16 cellular contexts compared by ENCODE assay signal in the genomic region with DNA sequence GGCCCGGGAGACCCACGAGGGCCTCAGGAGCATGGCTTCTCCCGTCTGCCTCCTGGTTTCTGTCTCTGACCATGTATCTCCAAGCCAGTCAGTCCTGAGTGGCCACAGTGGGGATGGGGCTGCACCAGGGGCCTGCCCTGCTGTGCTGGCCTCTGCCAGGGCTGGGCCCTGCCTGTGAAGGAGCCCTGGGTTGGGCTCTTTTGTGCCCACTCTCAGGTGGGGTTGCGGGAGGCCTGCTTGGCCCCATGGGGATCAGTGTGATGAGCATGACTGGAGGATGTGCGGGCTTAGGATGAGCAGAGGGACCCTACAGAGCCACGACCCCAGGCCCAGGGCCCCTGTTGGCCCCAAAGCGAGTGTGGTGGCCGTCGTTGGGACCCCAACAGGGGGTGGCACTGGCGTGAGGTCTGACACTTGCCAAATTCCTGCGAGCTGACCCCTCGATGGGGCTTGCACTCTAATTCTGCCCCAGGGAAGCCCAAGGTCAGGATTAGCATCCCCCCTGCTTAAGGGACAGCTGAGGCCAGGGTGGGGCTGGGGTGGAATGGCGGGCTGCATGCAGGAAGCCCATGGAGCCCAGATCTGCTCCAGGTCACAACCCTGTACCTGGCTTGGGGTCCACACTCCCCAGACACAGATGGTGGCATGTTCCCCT.
DNase-seq lines count a peak whose midpoint lies in the region; ATAC-seq and TF ChIP-seq lines count a peak whose summit lies in the region.
"Had no signal": no experiment of that assay in that cellular context is flagged by ENCODE, and none has a peak within 500 bp of the region (broad histone marks: within the 10 kb centered on the region; RNA-seq: fewer than 3 reads in every experiment).

No MANE protein-coding gene starts in this region.

- H4K8ac ChIP-seq in neuronal stem cell (ENCODE audit: low read depth, low read length), result no peak overlapping the region

- no peak overlapping the region for H2AFZ ChIP-seq in neuronal stem cell (ENCODE audit: low read length)

- no peak for ATAC-seq in GM19351 (IDR thresholded peaks at IDR 0.05; ENCODE audit: unreplicated experiment)

- H3K79me1 ChIP-seq in neuronal stem cell (ENCODE audit: low read depth, low read length), result no peaks in the 10 kb centered on the region

- DNase-seq in BE2C (peak; percentile 5), H7 (peak; percentile 56), cardiac septum (ENCODE audit: low spot score) (peak; percentile 59), neuronal stem cell (ENCODE audit: low spot score) (no peak), A172 (ENCODE audit: low spot score) (no peak), thyroid gland (no peak)
- DNase-seq in NK-92 treated with Interleukin-12 subunit alpha and Interleukin-12 subunit beta, amount 100 ng/mL, for 24 hours (lab: John Stamatoyannopoulos, UW), result no peak
- DNase-seq: activated CD4-positive, alpha-beta T cell treated with anti-CD3 and anti-CD28 coated beads, Interleukin-2, amount 50 U/mL, for 48 hours; GOT3; NCI-H1417 treated with DMSO at 0.1 percent for 48 hours; NCI-H774; stimulated activated CD4-positive, alpha-beta T cell treated with anti-CD3 and anti-CD28 coated beads, Interleukin-2, amount 100 ng/mL, for 24 hours had no signal

- no peak overlapping the region for H3K4me2 ChIP-seq in neuronal stem cell (ENCODE audit: insufficient read depth, low read length, poor library complexity, severe bottlenecking)

- no peak overlapping the region for H2BK12ac ChIP-seq in neuronal stem cell (ENCODE audit: low read length)

- H3K4me1 ChIP-seq in BE2C (no peaks in the 10 kb centered on the region), neuronal stem cell (ENCODE audit: control insufficient read depth in 2 of 2, insufficient read depth in 1 of 2, low read depth in 1 of 2, low read length in 2 of 2) (peaks cover 2% of the 10 kb centered on the region in 2 donors), thyroid gland (peaks cover 0 to 1% of the 10 kb centered on the region in 2 donors)
- H3K4me1 ChIP-seq: vagina had no signal

- WGBS in neuronal stem cell (ENCODE audit: extremely low coverage in 2 of 2, insufficient read length in 2 of 2, insufficient replicate concordance in 1 of 2), 2 donors, result no CpG with 5 or more reads among the region's 13 CpGs
- WGBS in thyroid gland, 2 donors, result 63 to 68% methylated on average over 6 to 11 of the region's 13 CpGs

- peak overlapping the region; percentile 56 for H2AK5ac ChIP-seq in neuronal stem cell (ENCODE audit: low read depth, low read length)

- no peak overlapping the region for H2BK15ac ChIP-seq in neuronal stem cell (ENCODE audit: low read length)

- H3K4me3 ChIP-seq in BE2C (ENCODE audit: low read depth, low read length) (no peak overlapping the region), H7 (ENCODE audit: insufficient read depth, low read depth, low read length) (no peak overlapping the region), neuronal stem cell (ENCODE audit: low read length in 2 of 2) (no peak overlapping the region), thyroid gland (replicated peaks in 1 of 3) (no peak overlapping the region)
- H3K4me3 ChIP-seq: stomach, vagina had no signal

- no peak overlapping the region for H4K91ac ChIP-seq in neuronal stem cell (ENCODE audit: low read depth, low read length, poor library complexity)

- TF ChIP-seq CTCF in BE2C (IDR thresholded peaks at IDR 0.05; ENCODE audit: low read depth, low read length) (no peak), thyroid gland (IDR thresholded peaks at IDR 0.05) (no peak)

- TF ChIP-seq POLR2A in thyroid gland (IDR thresholded peaks at IDR 0.05), result no peak

- no peak overlapping the region for H3K18ac ChIP-seq in neuronal stem cell (ENCODE audit: low read length)

- no peaks in the 10 kb centered on the region for H3K36me3 ChIP-seq in BE2C
- H3K36me3 ChIP-seq in H7 (replicated peaks; ENCODE audit: control insufficient read depth, insufficient read depth, low read length), result no peaks in the 10 kb centered on the region
- no peaks in the 10 kb centered on the region for H3K36me3 ChIP-seq in neuronal stem cell (replicated peaks in 1 of 2; ENCODE audit: control insufficient read depth in 2 of 2, insufficient read depth in 2 of 2, low read length in 2 of 2)
- no peaks in the 10 kb centered on the region for H3K36me3 ChIP-seq in thyroid gland
- H3K36me3 ChIP-seq: neutrophil, stomach, vagina had no signal

- no peak overlapping the region for H2BK120ac ChIP-seq in neuronal stem cell (ENCODE audit: low read depth, low read length)

- H3K23ac ChIP-seq in neuronal stem cell (ENCODE audit: low read depth, low read length, poor library complexity), result no peak overlapping the region

- no peak overlapping the region for H3K9ac ChIP-seq in neuronal stem cell (ENCODE audit: low read depth, low read length, poor library complexity)

- H3K9me3 ChIP-seq in BE2C, result no peaks in the 10 kb centered on the region
- H3K9me3 ChIP-seq in neuronal stem cell (replicated peaks in 1 of 2; ENCODE audit: control insufficient read depth in 2 of 2, insufficient read depth in 1 of 2, low read depth in 1 of 2, low read length in 2 of 2), result peaks cover 0 to 2% of the 10 kb centered on the region in 2 donors
- H3K9me3 ChIP-seq in thyroid gland, result no peaks in the 10 kb centered on the region
- H3K9me3 ChIP-seq: neutrophil, stomach, vagina had no signal

- H3K27ac ChIP-seq in neuronal stem cell (replicated peaks; ENCODE audit: low read length) (no peak overlapping the region), thyroid gland (no peak overlapping the region)
- H3K27ac ChIP-seq: neutrophil, stomach, vagina had no signal

- intact Hi-C loops in cardiac septum (cut with DNase I), result no loop called here
- intact Hi-C loops in thyroid gland (cut with DNase I), result no loop called here

- peak overlapping the region; percentile 82 for H3K14ac ChIP-seq in neuronal stem cell (ENCODE audit: low read length)

- H3K27me3 ChIP-seq in BE2C (peaks cover 75% of the 10 kb centered on the region), H7 (ENCODE audit: control insufficient read depth, insufficient read depth, low read length) (peaks cover 24% of the 10 kb centered on the region), neuronal stem cell (ENCODE audit: control insufficient read depth in 3 of 3, insufficient read depth in 3 of 3, low read depth in 1 of 3, low read length in 3 of 3) (peaks cover 2 to 86% (median 24%) of the 10 kb centered on the region in 3 experiments), thyroid gland (no peaks in the 10 kb centered on the region)
- H3K27me3 ChIP-seq: vagina had no signal

- no peak overlapping the region for H2BK5ac ChIP-seq in neuronal stem cell (ENCODE audit: low read length)

- no peak overlapping the region for H3K4ac ChIP-seq in neuronal stem cell (ENCODE audit: low read length)

Comparison
In these comparisons a context has a peak if more than half of its experiments do, and no peak if none do; other contexts are left out.
1. DNase-seq: peak in BE2C (single experiment), H7 (single experiment) and cardiac septum (single experiment); none in neuronal stem cell (single experiment), NK-92 treated with Interleukin-12 subunit alpha and Interleukin-12 subunit beta, amount 100 ng/mL, for 24 hours (single experiment), A172 (single experiment) and thyroid gland (0 of 2).